Comparison of ENCODE assay signal across 8 cellular contexts in the genomic region with DNA sequence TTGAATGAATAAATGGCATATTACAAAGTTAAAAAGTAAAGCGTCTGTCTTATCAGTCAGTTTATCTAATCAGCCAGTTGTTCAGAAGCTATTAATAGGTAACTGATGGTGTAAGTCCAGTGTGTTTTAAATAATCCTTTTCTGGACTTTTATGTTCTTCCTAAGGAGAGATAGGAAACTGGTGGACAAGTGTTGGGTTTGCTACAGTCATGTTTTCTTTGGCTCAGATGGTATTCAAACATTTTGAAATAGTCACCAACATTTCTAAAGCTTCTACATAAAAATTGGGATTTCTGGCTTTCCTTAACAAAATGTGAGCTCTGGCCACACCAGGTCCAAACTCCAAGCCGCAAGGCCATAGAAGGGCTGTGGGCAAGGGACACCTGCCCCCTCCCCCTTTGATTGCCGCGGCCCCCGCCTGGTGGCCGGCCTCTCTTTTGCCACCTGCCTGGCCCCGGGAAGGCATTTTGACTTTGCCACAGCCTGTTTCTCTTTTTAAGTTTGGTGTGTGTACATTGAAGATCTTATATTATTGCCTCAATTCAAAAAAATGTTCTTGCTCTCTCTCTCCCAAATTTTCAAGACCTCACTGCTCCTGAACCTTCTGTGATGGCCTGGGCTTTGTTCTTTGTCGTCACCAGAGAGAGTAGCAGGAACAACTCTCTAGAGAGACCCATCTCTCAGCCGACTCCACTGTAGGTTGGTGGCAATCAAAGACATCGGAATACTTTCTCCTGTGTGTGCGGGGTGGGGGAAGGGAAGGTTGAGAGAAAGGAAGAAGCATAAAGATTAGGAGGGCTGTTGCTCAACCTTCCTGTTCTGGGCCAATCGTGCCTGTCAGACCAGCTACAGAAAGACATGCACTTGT.
A peak's percentile ranks its signal among the peaks of the same experiment; 100 is the strongest.
DNase-seq lines count a peak whose midpoint lies in the region; ATAC-seq and TF ChIP-seq lines count a peak whose summit lies in the region.

No MANE protein-coding gene starts in this region.

- peaks cover 5% of the 10 kb centered on the region for H3K4me1 Mint-ChIP-seq in stimulated activated effector memory CD8-positive, alpha-beta T cell treated with anti-CD3 and anti-CD28 coated beads, Interleukin-12 subunit alpha, Interleukin-12 subunit beta, amount 100 ng/mL, for 72 hours

- no peaks in the 10 kb centered on the region for H3K36me3 ChIP-seq in WERI-Rb-1

- no peak overlapping the region for H3K27ac ChIP-seq in WERI-Rb-1

- intact Hi-C loops in left cardiac atrium (cut with DNase I): no loop called here

- H3K4me3 ChIP-seq in WERI-Rb-1 (ENCODE audit: low read depth, low read length): no peak overlapping the region

- DNase-seq in KG1 (lab: John Stamatoyannopoulos, UW): peak; percentile 52
- DNase-seq in WERI-Rb-1: peak; percentile 13
- DNase-seq in left cardiac atrium: peak; percentile 61
- no peak for DNase-seq in stimulated activated effector memory CD8-positive, alpha-beta T cell treated with anti-CD3 and anti-CD28 coated beads, Interleukin-12 subunit alpha, Interleukin-12 subunit beta, amount 100 ng/mL, for 72 hours (ENCODE audit: low spot score in 2 of 2)
- DNase-seq in EL: no peak
- no peak for DNase-seq in NCI-H2081 (lab: John Stamatoyannopoulos, UW)
- DNase-seq in cerebellar nuclear complex (lab: John Stamatoyannopoulos, UW): no peak

- H3K27me3 ChIP-seq in WERI-Rb-1 (ENCODE audit: insufficient read depth, low read depth, severe bottlenecking): no peaks in the 10 kb centered on the region

- H3K9me3 Mint-ChIP-seq in stimulated activated effector memory CD8-positive, alpha-beta T cell treated with anti-CD3 and anti-CD28 coated beads, Interleukin-12 subunit alpha, Interleukin-12 subunit beta, amount 100 ng/mL, for 72 hours: no peaks in the 10 kb centered on the region

- H3K9me3 ChIP-seq in WERI-Rb-1 (ENCODE audit: severe bottlenecking): no peaks in the 10 kb centered on the region

- no peak overlapping the region for H3K4me3 Mint-ChIP-seq in stimulated activated effector memory CD8-positive, alpha-beta T cell treated with anti-CD3 and anti-CD28 coated beads, Interleukin-12 subunit alpha, Interleukin-12 subunit beta, amount 100 ng/mL, for 72 hours

- H3K36me3 Mint-ChIP-seq in stimulated activated effector memory CD8-positive, alpha-beta T cell treated with anti-CD3 and anti-CD28 coated beads, Interleukin-12 subunit alpha, Interleukin-12 subunit beta, amount 100 ng/mL, for 72 hours: no peaks in the 10 kb centered on the region

- peak overlapping the region; percentile 78 for H3K27ac Mint-ChIP-seq in stimulated activated effector memory CD8-positive, alpha-beta T cell treated with anti-CD3 and anti-CD28 coated beads, Interleukin-12 subunit alpha, Interleukin-12 subunit beta, amount 100 ng/mL, for 72 hours

- peak; percentile 69 to 83 for ATAC-seq in left cardiac atrium
- no peak for ATAC-seq in stimulated activated effector memory CD8-positive, alpha-beta T cell treated with anti-CD3 and anti-CD28 coated beads, Interleukin-12 subunit alpha, Interleukin-12 subunit beta, amount 100 ng/mL, for 72 hours
- no peak for ATAC-seq in HG03097 (IDR thresholded peaks at IDR 0.05; ENCODE audit: low FRiP score, unreplicated experiment)

- no peak for TF ChIP-seq CTCF in WERI-Rb-1 (IDR thresholded peaks at IDR 0.05; ENCODE audit: low read depth, low read length)

Comparison
In these comparisons a context has a peak if more than half of its experiments do, and no peak if none do; other contexts are left out.
1. DNase-seq: peak in KG1 (single experiment), WERI-Rb-1 (single experiment) and left cardiac atrium (single experiment); none in stimulated activated effector memory CD8-positive, alpha-beta T cell treated with anti-CD3 and anti-CD28 coated beads, Interleukin-12 subunit alpha, Interleukin-12 subunit beta, amount 100 ng/mL, for 72 hours (0 of 2), EL (single experiment), NCI-H2081 (0 of 2) and cerebellar nuclear complex (0 of 2).
2. ATAC-seq: peak in left cardiac atrium (2 of 2); none in stimulated activated effector memory CD8-positive, alpha-beta T cell treated with anti-CD3 and anti-CD28 coated beads, Interleukin-12 subunit alpha, Interleukin-12 subunit beta, amount 100 ng/mL, for 72 hours (single experiment) and HG03097 (single experiment).